13 cellular contexts compared by ENCODE assay signal in genomic region chrY:12733625-12734024, GRCh38. TPM values are rescaled to one million over a fixed set of nuclear protein-coding genes. Genes with fewer than 3 reads are reported as not detected.
DNase-seq lines count a peak whose midpoint lies in the region; ATAC-seq and TF ChIP-seq lines count a peak whose summit lies in the region.
"Had no signal": no experiment of that assay in that cellular context is flagged by ENCODE, and none has a peak within 500 bp of the region (broad histone marks: within the 10 kb centered on the region; RNA-seq: fewer than 3 reads in every experiment).

No MANE protein-coding gene starts in this region.

- ATAC-seq in activated CD8-positive, alpha-beta T cell treated with anti-CD3 and anti-CD28 coated beads for 36 hours: peak; percentile 99
- no peak for ATAC-seq in activated CD8-positive, alpha-beta T cell treated with anti-CD3 and anti-CD28 coated beads, Interleukin-2, amount 10 ng/mL, durations not matched to agents 7 days and 5 days
- ATAC-seq in HG03175 (IDR thresholded peaks at IDR 0.05; ENCODE audit: unreplicated experiment) (peak; percentile 74), GM18502 (IDR thresholded peaks at IDR 0.05; ENCODE audit: poor library complexity, unreplicated experiment) (no peak)

- peak; percentile 77 for DNase-seq in activated CD8-positive, alpha-beta T cell treated with anti-CD3 and anti-CD28 coated beads for 36 hours
- no peak for DNase-seq in activated CD8-positive, alpha-beta T cell treated with anti-CD3 and anti-CD28 coated beads, Interleukin-2, amount 10 ng/mL, durations not matched to agents 7 days and 5 days
- peak; percentile 11 for DNase-seq in stimulated activated CD8-positive, alpha-beta memory T cell treated with anti-CD3 and anti-CD28 coated beads, Interleukin-12 subunit alpha, Interleukin-12 subunit beta, amount 100 ng/mL, for 24 hours (ENCODE audit: extremely low read depth)
- DNase-seq in COLO668 (lab: John Stamatoyannopoulos, UW; ENCODE audit: unreplicated experiment): no peak
- DNase-seq in NCI-H345 treated with DMSO at 0.1 percent for 48 hours (lab: John Stamatoyannopoulos, UW; ENCODE audit: unreplicated experiment): no peak
- DNase-seq: stimulated activated naive B cell treated with anti-CD40 and anti-IgM and Interleukin-4, amounts not matched to agents 10 μg/mL and 1 μg/mL and 100 μg/mL, for 72 hours; T-helper 1 cell had no signal

- no peak for TF ChIP-seq CTCF in activated CD8-positive, alpha-beta T cell treated with anti-CD3 and anti-CD28 coated beads for 36 hours (IDR thresholded peaks at IDR 0.05)

- no peak overlapping the region for H3K4me3 Mint-ChIP-seq in activated CD8-positive, alpha-beta T cell treated with anti-CD3 and anti-CD28 coated beads for 36 hours
- no peak overlapping the region for H3K4me3 Mint-ChIP-seq in activated CD8-positive, alpha-beta T cell treated with anti-CD3 and anti-CD28 coated beads, Interleukin-2, amount 10 ng/mL, durations not matched to agents 7 days and 5 days
- peak overlapping the region; percentile 22 for H3K4me3 Mint-ChIP-seq in activated naive CD8-positive, alpha-beta T cell
- H3K4me3 Mint-ChIP-seq: dendritic cell treated with granulocyte-macrophage colony-stimulating factor and Interleukin-4, amounts not matched to agents 40 ng/mL and 50 ng/mL, for 4 days had no signal

- H3K27ac Mint-ChIP-seq in activated CD8-positive, alpha-beta T cell treated with anti-CD3 and anti-CD28 coated beads for 36 hours: peak overlapping the region; percentile 57
- H3K27ac Mint-ChIP-seq in activated CD8-positive, alpha-beta T cell treated with anti-CD3 and anti-CD28 coated beads, Interleukin-2, amount 10 ng/mL, durations not matched to agents 7 days and 5 days: no peak overlapping the region
- H3K27ac Mint-ChIP-seq in activated naive CD8-positive, alpha-beta T cell: peak overlapping the region; percentile 81
- H3K27ac Mint-ChIP-seq: dendritic cell treated with granulocyte-macrophage colony-stimulating factor and Interleukin-4, amounts not matched to agents 40 ng/mL and 50 ng/mL, for 4 days; stimulated activated naive B cell treated with anti-CD40 and anti-IgM and Interleukin-4, amounts not matched to agents 10 μg/mL and 1 μg/mL and 100 μg/mL, for 72 hours had no signal

- intact Hi-C loops in activated CD8-positive, alpha-beta T cell treated with anti-CD3 and anti-CD28 coated beads for 36 hours (cut with micrococcal nuclease): no loop called here

- H3K9me3 Mint-ChIP-seq in activated CD8-positive, alpha-beta T cell treated with anti-CD3 and anti-CD28 coated beads for 36 hours: no peaks in the 10 kb centered on the region
- H3K9me3 Mint-ChIP-seq in activated CD8-positive, alpha-beta T cell treated with anti-CD3 and anti-CD28 coated beads, Interleukin-2, amount 10 ng/mL, durations not matched to agents 7 days and 5 days (ENCODE audit: insufficient read depth): no peaks in the 10 kb centered on the region
- H3K9me3 Mint-ChIP-seq in activated naive CD8-positive, alpha-beta T cell (ENCODE audit: low read depth): no peaks in the 10 kb centered on the region
- H3K9me3 Mint-ChIP-seq: dendritic cell treated with granulocyte-macrophage colony-stimulating factor and Interleukin-4, amounts not matched to agents 40 ng/mL and 50 ng/mL, for 4 days; stimulated activated naive B cell treated with anti-CD40 and anti-IgM and Interleukin-4, amounts not matched to agents 10 μg/mL and 1 μg/mL and 100 μg/mL, for 72 hours had no signal

- H3K27me3 Mint-ChIP-seq in activated CD8-positive, alpha-beta T cell treated with anti-CD3 and anti-CD28 coated beads for 36 hours: no peaks in the 10 kb centered on the region
- H3K27me3 Mint-ChIP-seq in activated CD8-positive, alpha-beta T cell treated with anti-CD3 and anti-CD28 coated beads, Interleukin-2, amount 10 ng/mL, durations not matched to agents 7 days and 5 days (ENCODE audit: low read depth): no peaks in the 10 kb centered on the region
- no peaks in the 10 kb centered on the region for H3K27me3 Mint-ChIP-seq in activated naive CD8-positive, alpha-beta T cell
- H3K27me3 Mint-ChIP-seq: dendritic cell treated with granulocyte-macrophage colony-stimulating factor and Interleukin-4, amounts not matched to agents 40 ng/mL and 50 ng/mL, for 4 days; stimulated activated naive B cell treated with anti-CD40 and anti-IgM and Interleukin-4, amounts not matched to agents 10 μg/mL and 1 μg/mL and 100 μg/mL, for 72 hours had no signal

- peaks cover 17% of the 10 kb centered on the region for H3K36me3 Mint-ChIP-seq in activated CD8-positive, alpha-beta T cell treated with anti-CD3 and anti-CD28 coated beads for 36 hours (ENCODE audit: low read depth)
- peaks cover 14% of the 10 kb centered on the region for H3K36me3 Mint-ChIP-seq in activated CD8-positive, alpha-beta T cell treated with anti-CD3 and anti-CD28 coated beads, Interleukin-2, amount 10 ng/mL, durations not matched to agents 7 days and 5 days (ENCODE audit: low read depth)
- peaks cover 4% of the 10 kb centered on the region for H3K36me3 Mint-ChIP-seq in activated naive CD8-positive, alpha-beta T cell

- peaks cover 16% of the 10 kb centered on the region for H3K4me1 Mint-ChIP-seq in activated CD8-positive, alpha-beta T cell treated with anti-CD3 and anti-CD28 coated beads for 36 hours (ENCODE audit: low read depth)
- H3K4me1 Mint-ChIP-seq in activated CD8-positive, alpha-beta T cell treated with anti-CD3 and anti-CD28 coated beads, Interleukin-2, amount 10 ng/mL, durations not matched to agents 7 days and 5 days (ENCODE audit: low read depth): peaks cover 2% of the 10 kb centered on the region
- peaks cover 16% of the 10 kb centered on the region for H3K4me1 Mint-ChIP-seq in activated naive CD8-positive, alpha-beta T cell (ENCODE audit: low read depth)

- POLR2A ChIA-PET in activated CD8-positive, alpha-beta T cell treated with anti-CD3 and anti-CD28 coated beads for 36 hours (lab: Charles Lee): no interaction called here
- POLR2A ChIA-PET in activated CD8-positive, alpha-beta T cell treated with anti-CD3 and anti-CD28 coated beads, Interleukin-2, amount 10 ng/mL, durations not matched to agents 7 days and 5 days (lab: Charles Lee): no interaction called here

- CTCF ChIA-PET in activated CD8-positive, alpha-beta T cell treated with anti-CD3 and anti-CD28 coated beads for 36 hours (lab: Charles Lee): no interaction called here
- CTCF ChIA-PET in activated CD8-positive, alpha-beta T cell treated with anti-CD3 and anti-CD28 coated beads, Interleukin-2, amount 10 ng/mL, durations not matched to agents 7 days and 5 days (lab: Charles Lee): no interaction called here

RNA-seq across cellular contexts. Expression of gene USP9Y, which starts 32.6 kb away (rescaled TPM):
- total RNA-seq in activated CD8-positive, alpha-beta T cell treated with anti-CD3 and anti-CD28 coated beads for 36 hours: 10 to 100 TPM; 14.6 TPM
- total RNA-seq in activated CD8-positive, alpha-beta T cell treated with anti-CD3 and anti-CD28 coated beads, Interleukin-2, amount 10 ng/mL, durations not matched to agents 7 days and 5 days: 10 to 100 TPM; 18.7 to 19.4 TPM
- total RNA-seq: MCF 10A, mesenteric fat pad had no signal

Comparison
In these comparisons a context has a peak if more than half of its experiments do, and no peak if none do; other contexts are left out.
1. ATAC-seq: peak in activated CD8-positive, alpha-beta T cell treated with anti-CD3 and anti-CD28 coated beads for 36 hours (single experiment) and HG03175 (single experiment); none in activated CD8-positive, alpha-beta T cell treated with anti-CD3 and anti-CD28 coated beads, Interleukin-2, amount 10 ng/mL, durations not matched to agents 7 days and 5 days (single experiment) and GM18502 (single experiment).
2. DNase-seq: peak in activated CD8-positive, alpha-beta T cell treated with anti-CD3 and anti-CD28 coated beads for 36 hours (single experiment) and stimulated activated CD8-positive, alpha-beta memory T cell treated with anti-CD3 and anti-CD28 coated beads, Interleukin-12 subunit alpha, Interleukin-12 subunit beta, amount 100 ng/mL, for 24 hours (single experiment); none in activated CD8-positive, alpha-beta T cell treated with anti-CD3 and anti-CD28 coated beads, Interleukin-2, amount 10 ng/mL, durations not matched to agents 7 days and 5 days (single experiment), COLO668 (single experiment) and NCI-H345 treated with DMSO at 0.1 percent for 48 hours (single experiment).